ENCODE assay signal across 20 cellular contexts in the genomic region with DNA sequence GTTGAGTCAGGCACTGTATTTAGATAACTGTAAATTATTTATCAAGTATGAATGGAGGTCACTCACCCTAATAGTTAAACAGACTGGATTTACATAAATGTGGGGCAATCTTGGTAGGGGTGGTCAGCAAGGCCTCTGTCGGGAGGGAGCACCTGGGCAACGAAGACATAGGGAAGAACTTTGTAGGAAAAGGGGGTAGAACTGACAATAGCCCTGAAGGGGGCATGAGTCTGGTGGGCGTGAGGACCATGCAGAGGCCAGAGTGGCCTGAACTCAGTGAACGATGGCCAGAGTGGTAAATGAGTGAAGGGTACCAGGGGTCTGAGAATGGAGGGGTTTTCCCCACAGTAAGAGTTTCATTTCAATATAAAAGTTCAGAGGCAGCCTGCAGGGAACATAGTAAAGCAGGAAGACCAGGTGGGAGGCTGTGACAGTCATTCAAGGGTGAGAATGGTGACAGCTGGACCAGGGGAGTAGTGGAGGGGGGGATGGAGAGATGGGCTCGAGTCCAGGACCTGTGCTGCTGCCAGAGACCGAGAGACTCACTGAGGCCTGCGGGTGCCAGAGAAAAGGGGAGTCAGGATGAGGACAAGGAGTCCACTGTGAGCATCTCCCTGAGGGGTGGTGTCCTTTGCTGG. TPM values are rescaled to one million over a fixed set of nuclear protein-coding genes. Genes with fewer than 3 reads are reported as not detected.
A peak's percentile ranks its signal among the peaks of the same experiment; 100 is the strongest.
DNase-seq lines count a peak whose midpoint lies in the region; ATAC-seq and TF ChIP-seq lines count a peak whose summit lies in the region.
"Had no signal": no experiment of that assay in that cellular context is flagged by ENCODE, and none has a peak within 500 bp of the region (broad histone marks: within the 10 kb centered on the region; RNA-seq: fewer than 3 reads in every experiment).

No MANE protein-coding gene starts in this region.

- H4K20me1 ChIP-seq in osteoblast (ENCODE audit: insufficient read depth, low read length), result no peaks in the 10 kb centered on the region

- H3K9me3 ChIP-seq in HEK293 (ENCODE audit: control insufficient read depth, insufficient read depth, low read depth, low read length) (no peaks in the 10 kb centered on the region), osteoblast (ENCODE audit: low read depth, low read length) (no peaks in the 10 kb centered on the region)
- H3K9me3 ChIP-seq: colonic mucosa, ovary, sigmoid colon, tibial artery had no signal

- H3K36me3 ChIP-seq in HEK293 (ENCODE audit: control insufficient read depth in 2 of 2, insufficient read depth in 1 of 2, low read length in 2 of 2), result peaks cover 11 to 13% of the 10 kb centered on the region in 2 experiments; a peak in 2 of 3 replicates
- H3K36me3 ChIP-seq in osteoblast (ENCODE audit: insufficient read depth, low read length), result no peaks in the 10 kb centered on the region
- H3K36me3 ChIP-seq: colonic mucosa, ovary, sigmoid colon had no signal

- DNase-seq in activated T-cell treated with anti-CD3 and anti-CD28 coated beads, Interleukin-2, amount 50 U/mL, for 24 hours, result no peak
- DNase-seq in activated T-cell treated with anti-CD3 and anti-CD28 coated beads for 4 hours (no peak), osteoblast (ENCODE audit: insufficient read length, low spot score, missing footprints) (peak; percentile 5), GM19238 (ENCODE audit: insufficient read length, low spot score) (no peak)
- no peak for DNase-seq in activated T-helper 1 cell treated with anti-CD3 and anti-CD28 coated beads, Interleukin-12 subunit alpha, Interleukin-12 subunit beta, Interleukin-2, Interleukin-4 antibody, amounts not matched to agents 30 ng/mL and 10 ng/mL and 1 ng/mL, durations not matched to agents 14 hours and 24 hours and 36 hours (ENCODE audit: low spot score)
- DNase-seq in NK-92 treated with Interleukin-12 subunit alpha and Interleukin-12 subunit beta, amount 100 ng/mL, for 24 hours (lab: John Stamatoyannopoulos, UW), result no peak
- DNase-seq: activated naive CD4-positive, alpha-beta T cell treated with anti-CD3 and anti-CD28 coated beads for 36 hours; colonic mucosa; head of caudate nucleus; Kasumi-1; NCI-H1105 treated with DMSO at 0.1 percent for 48 hours; NCI-H69; ovary; sigmoid colon; stimulated activated naive CD4-positive, alpha-beta T cell; T1000; tibial artery had no signal

- H3K79me2 ChIP-seq in osteoblast (ENCODE audit: insufficient read depth, low read length), result peaks cover 29% of the 10 kb centered on the region

- no peak for ATAC-seq in HG02763 (IDR thresholded peaks at IDR 0.05; ENCODE audit: unreplicated experiment)

- no peaks in the 10 kb centered on the region for H3K27me3 ChIP-seq in osteoblast (ENCODE audit: insufficient read depth, low read length)
- H3K27me3 ChIP-seq: colonic mucosa, ovary, sigmoid colon, SJSA1, tibial artery had no signal

- POLR2A ChIA-PET in HEK293 (lab: Yijun Ruan, JAX), result no interaction called here

- peaks cover 44% of the 10 kb centered on the region for H3K4me1 Mint-ChIP-seq in activated T-cell treated with anti-CD3 and anti-CD28 coated beads, Interleukin-2, amount 50 U/mL, for 24 hours (ENCODE audit: low read depth)
- H3K4me1 Mint-ChIP-seq in activated T-helper 1 cell treated with anti-CD3 and anti-CD28 coated beads, Interleukin-12 subunit alpha, Interleukin-12 subunit beta, Interleukin-2, Interleukin-4 antibody, amounts not matched to agents 30 ng/mL and 10 ng/mL and 1 ng/mL, durations not matched to agents 14 hours and 24 hours and 36 hours (ENCODE audit: low read depth), result peaks cover 36% of the 10 kb centered on the region

- H3K27ac Mint-ChIP-seq in activated T-cell treated with anti-CD3 and anti-CD28 coated beads, Interleukin-2, amount 50 U/mL, for 24 hours, result peak overlapping the region; percentile 31
- no peak overlapping the region for H3K27ac Mint-ChIP-seq in activated T-helper 1 cell treated with anti-CD3 and anti-CD28 coated beads, Interleukin-12 subunit alpha, Interleukin-12 subunit beta, Interleukin-2, Interleukin-4 antibody, amounts not matched to agents 30 ng/mL and 10 ng/mL and 1 ng/mL, durations not matched to agents 14 hours and 24 hours and 36 hours
- H3K27ac Mint-ChIP-seq: activated naive CD4-positive, alpha-beta T cell treated with anti-CD3 and anti-CD28 coated beads for 36 hours had no signal

- no peaks in the 10 kb centered on the region for H3K9me3 Mint-ChIP-seq in activated T-cell treated with anti-CD3 and anti-CD28 coated beads, Interleukin-2, amount 50 U/mL, for 24 hours
- no peaks in the 10 kb centered on the region for H3K9me3 Mint-ChIP-seq in activated T-helper 1 cell treated with anti-CD3 and anti-CD28 coated beads, Interleukin-12 subunit alpha, Interleukin-12 subunit beta, Interleukin-2, Interleukin-4 antibody, amounts not matched to agents 30 ng/mL and 10 ng/mL and 1 ng/mL, durations not matched to agents 14 hours and 24 hours and 36 hours
- H3K9me3 Mint-ChIP-seq: activated naive CD4-positive, alpha-beta T cell treated with anti-CD3 and anti-CD28 coated beads for 36 hours had no signal

- intact Hi-C loops in activated T-helper 1 cell treated with anti-CD3 and anti-CD28 coated beads, Interleukin-12 subunit alpha, Interleukin-12 subunit beta, Interleukin-2, Interleukin-4 antibody, amounts not matched to agents 30 ng/mL and 10 ng/mL and 1 ng/mL, durations not matched to agents 14 hours and 24 hours and 36 hours (cut with micrococcal nuclease), result loop anchor here (5.0 to 10.0 kb wide), 4 partner anchors 611 to 1409 kb away; partner anchors contain the start of genes MMD, MRPS23 and SRSF1

- H3K27me3 Mint-ChIP-seq in activated T-cell treated with anti-CD3 and anti-CD28 coated beads, Interleukin-2, amount 50 U/mL, for 24 hours, result no peaks in the 10 kb centered on the region
- no peaks in the 10 kb centered on the region for H3K27me3 Mint-ChIP-seq in activated T-helper 1 cell treated with anti-CD3 and anti-CD28 coated beads, Interleukin-12 subunit alpha, Interleukin-12 subunit beta, Interleukin-2, Interleukin-4 antibody, amounts not matched to agents 30 ng/mL and 10 ng/mL and 1 ng/mL, durations not matched to agents 14 hours and 24 hours and 36 hours (ENCODE audit: insufficient read depth)

- H3K4me3 Mint-ChIP-seq in activated T-cell treated with anti-CD3 and anti-CD28 coated beads, Interleukin-2, amount 50 U/mL, for 24 hours, result no peak overlapping the region
- peak overlapping the region; percentile 90 for H3K4me3 Mint-ChIP-seq in activated T-helper 1 cell treated with anti-CD3 and anti-CD28 coated beads, Interleukin-12 subunit alpha, Interleukin-12 subunit beta, Interleukin-2, Interleukin-4 antibody, amounts not matched to agents 30 ng/mL and 10 ng/mL and 1 ng/mL, durations not matched to agents 14 hours and 24 hours and 36 hours
- H3K4me3 Mint-ChIP-seq: activated naive CD4-positive, alpha-beta T cell treated with anti-CD3 and anti-CD28 coated beads for 36 hours had no signal

- H3K4me1 ChIP-seq in HEK293 (ENCODE audit: control insufficient read depth, insufficient read depth, low read length) (peaks cover 11% of the 10 kb centered on the region), osteoblast (ENCODE audit: insufficient read depth, low read length) (peaks cover 16% of the 10 kb centered on the region)

- H3K27ac ChIP-seq in HEK293 (ENCODE audit: extremely low read depth, low read depth, low read length) (no peak overlapping the region), osteoblast (ENCODE audit: low read depth, low read length) (no peak overlapping the region)
- H3K27ac ChIP-seq: colonic mucosa, ovary, sigmoid colon, SJSA1, tibial artery had no signal

- CTCF ChIA-PET in HEK293 (lab: Yijun Ruan, JAX), result no interaction called here

- peaks cover 56% of the 10 kb centered on the region for H3K36me3 Mint-ChIP-seq in activated T-cell treated with anti-CD3 and anti-CD28 coated beads, Interleukin-2, amount 50 U/mL, for 24 hours (ENCODE audit: low read depth)
- peaks cover 14% of the 10 kb centered on the region for H3K36me3 Mint-ChIP-seq in activated T-helper 1 cell treated with anti-CD3 and anti-CD28 coated beads, Interleukin-12 subunit alpha, Interleukin-12 subunit beta, Interleukin-2, Interleukin-4 antibody, amounts not matched to agents 30 ng/mL and 10 ng/mL and 1 ng/mL, durations not matched to agents 14 hours and 24 hours and 36 hours (ENCODE audit: low read depth)

- H3K4me2 ChIP-seq in osteoblast (ENCODE audit: insufficient read depth, low read length), result no peak overlapping the region

- TF ChIP-seq CTCF in HEK293 (tag by site-specific recombination; IDR thresholded peaks at IDR 0.05) (no peak), osteoblast (IDR thresholded peaks at IDR 0.05; ENCODE audit: extremely low read depth, low read depth, low read length) (no peak)

- no peak overlapping the region for H2AFZ ChIP-seq in osteoblast (ENCODE audit: low read length)

- no peak overlapping the region for H3K4me3 ChIP-seq in HEK293 (ENCODE audit: low read depth, low read length)
- no peak overlapping the region for H3K4me3 ChIP-seq in osteoblast (ENCODE audit: insufficient read depth, low read length)
- H3K4me3 ChIP-seq: colonic mucosa, ovary, sigmoid colon, SJSA1, tibial artery had no signal

TF ChIP-seq in HEK293, 187 proteins besides CTCF, POLR2A, EP300 and RAD21:
- peak; percentile 37 for TF ChIP-seq ZNF341 (tag by site-specific recombination; IDR thresholded peaks at IDR 0.05; ENCODE audit: low read depth)
- no peak for TF ChIP-seq ZNF211 (tag by site-specific recombination; IDR thresholded peaks at IDR 0.05; ENCODE audit: low read depth)

RNA-seq across cellular contexts. Expression of gene C17orf67, which starts 2.9 kb away (rescaled TPM):
- 3.1 TPM in 2 replicates for total RNA-seq in activated T-helper 1 cell treated with anti-CD3 and anti-CD28 coated beads, Interleukin-12 subunit alpha, Interleukin-12 subunit beta, Interleukin-2, Interleukin-4 antibody, amounts not matched to agents 30 ng/mL and 10 ng/mL and 1 ng/mL, durations not matched to agents 14 hours and 24 hours and 36 hours
- 0.36 and 0.88 TPM in 2 replicates for total RNA-seq in osteoblast

RNA-seq across cellular contexts. Expression of gene DGKE, which starts 3.1 kb away (rescaled TPM):
- 31.8 and 34.3 TPM in 2 replicates for total RNA-seq in activated T-helper 1 cell treated with anti-CD3 and anti-CD28 coated beads, Interleukin-12 subunit alpha, Interleukin-12 subunit beta, Interleukin-2, Interleukin-4 antibody, amounts not matched to agents 30 ng/mL and 10 ng/mL and 1 ng/mL, durations not matched to agents 14 hours and 24 hours and 36 hours
- 6.2 and 7.7 TPM in 2 replicates for total RNA-seq in osteoblast
